ENCODE assay signal across 1 cellular context in genomic region chr7:97772034-97772891, GRCh38.
TF ChIP-seq lines count a peak whose summit lies in the region.

No MANE protein-coding gene starts in this region.

TF ChIP-seq in HepG2, 621 proteins besides CTCF, POLR2A, EP300 and RAD21 (continued from another document):
- TF ChIP-seq ZNF280D (CRISPR knock-in tag; IDR thresholded peaks at IDR 0.05) (no peak), ZNF549 (CRISPR knock-in tag; IDR thresholded peaks at IDR 0.05) (no peak), RAD51 (IDR thresholded peaks at IDR 0.05; ENCODE audit: borderline replicate concordance) (no peak), ZNF557 (CRISPR knock-in tag; IDR thresholded peaks at IDR 0.05) (no peak), CBFB (CRISPR knock-in tag; IDR thresholded peaks at IDR 0.05) (no peak), ZFP41 (CRISPR knock-in tag; IDR thresholded peaks at IDR 0.05; ENCODE audit: borderline replicate concordance) (no peak), MED1 (CRISPR knock-in tag; IDR thresholded peaks at IDR 0.05) (no peak), ZNF224 (CRISPR knock-in tag; IDR thresholded peaks at IDR 0.05) (no peak)
